1 cellular context compared by ENCODE assay signal in the genomic region with DNA sequence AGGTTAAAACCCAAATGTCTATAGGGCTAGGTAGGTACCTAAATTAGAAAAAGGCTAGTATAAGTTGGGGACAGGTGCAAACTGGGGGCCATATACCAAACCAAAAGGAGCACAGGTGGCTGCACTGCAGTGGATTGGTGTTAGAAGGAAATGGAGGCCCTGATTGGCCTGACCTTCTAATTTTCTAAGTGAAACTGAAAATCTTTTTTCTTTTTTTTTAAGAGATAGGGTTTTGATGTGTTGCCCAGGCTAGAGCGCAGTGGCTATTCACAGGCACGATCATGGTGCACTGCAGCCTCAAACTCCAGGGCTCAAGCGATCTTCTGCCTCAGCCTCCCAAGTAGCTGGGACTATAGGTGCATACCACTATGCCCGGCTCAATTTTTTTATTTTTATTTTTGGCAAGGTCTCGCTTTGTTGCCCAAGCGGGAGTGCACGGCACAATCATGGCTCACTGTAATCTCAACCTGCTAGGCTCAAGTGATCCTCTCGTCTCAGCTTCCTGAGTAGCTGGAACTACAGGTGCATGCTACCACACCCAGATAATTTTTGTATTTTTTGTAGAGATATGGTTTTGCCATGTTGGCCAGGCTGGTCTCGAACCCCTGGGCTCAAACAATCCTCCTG.
TF ChIP-seq lines count a peak whose summit lies in the region.

No MANE protein-coding gene starts in this region.

TF ChIP-seq in GM23338, 12 proteins besides CTCF, POLR2A, EP300 and RAD21 (continued from another document):
- TF ChIP-seq REST (IDR thresholded peaks at IDR 0.05; ENCODE audit: unreplicated experiment) (no peak), ZNF114 (CRISPR knock-in tag; IDR thresholded peaks at IDR 0.05) (no peak), JUNB (IDR thresholded peaks at IDR 0.05; ENCODE audit: unreplicated experiment) (no peak), STAT1 (IDR thresholded peaks at IDR 0.05; ENCODE audit: unreplicated experiment) (no peak)
- TF ChIP-seq, protein P1, sequence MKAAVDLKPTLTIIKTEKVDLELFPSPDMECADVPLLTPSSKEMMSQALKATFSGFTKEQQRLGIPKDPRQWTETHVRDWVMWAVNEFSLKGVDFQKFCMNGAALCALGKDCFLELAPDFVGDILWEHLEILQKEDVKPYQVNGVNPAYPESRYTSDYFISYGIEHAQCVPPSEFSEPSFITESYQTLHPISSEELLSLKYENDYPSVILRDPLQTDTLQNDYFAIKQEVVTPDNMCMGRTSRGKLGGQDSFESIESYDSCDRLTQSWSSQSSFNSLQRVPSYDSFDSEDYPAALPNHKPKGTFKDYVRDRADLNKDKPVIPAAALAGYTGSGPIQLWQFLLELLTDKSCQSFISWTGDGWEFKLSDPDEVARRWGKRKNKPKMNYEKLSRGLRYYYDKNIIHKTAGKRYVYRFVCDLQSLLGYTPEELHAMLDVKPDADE (IDR thresholded peaks at IDR 0.05): no peak
